Comparison of ENCODE assay signal across 1 cellular context in genomic region chr11:117091753-117092477, GRCh38.
TF ChIP-seq lines count a peak whose summit lies in the region.

No MANE protein-coding gene starts in this region.

TF ChIP-seq in H1, 55 proteins besides CTCF, POLR2A, EP300 and RAD21:
- TF ChIP-seq SIN3A (conservative IDR thresholded peaks at IDR 0.05 in 1 of 2, IDR thresholded peaks at IDR 0.05 in 1 of 2; ENCODE audit: low read depth in 1 of 2, low read length in 2 of 2), result no peak
- TF ChIP-seq KDM1A (IDR thresholded peaks at IDR 0.05; ENCODE audit: borderline replicate concordance, low read length), result peak; percentile 73
- TF ChIP-seq ASH2L (IDR thresholded peaks at IDR 0.05; ENCODE audit: low read length), result no peak
- TF ChIP-seq POLR2AphosphoS5 (IDR thresholded peaks at IDR 0.05; ENCODE audit: low read depth, low read length), result no peak
- TF ChIP-seq, protein P1, sequence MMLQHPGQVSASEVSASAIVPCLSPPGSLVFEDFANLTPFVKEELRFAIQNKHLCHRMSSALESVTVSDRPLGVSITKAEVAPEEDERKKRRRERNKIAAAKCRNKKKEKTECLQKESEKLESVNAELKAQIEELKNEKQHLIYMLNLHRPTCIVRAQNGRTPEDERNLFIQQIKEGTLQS (IDR thresholded peaks at IDR 0.05; ENCODE audit: insufficient read depth, low read depth, low read length), result no peak
- TF ChIP-seq SAP30 (IDR thresholded peaks at IDR 0.05; ENCODE audit: insufficient read depth, insufficient replicate concordance, low read length), result no peak
- TF ChIP-seq TEAD4 (IDR thresholded peaks at IDR 0.05; ENCODE audit: low read depth, low read length), result no peak
- no peak for TF ChIP-seq CEBPB (IDR thresholded peaks at IDR 0.05; ENCODE audit: low read depth, low read length)
